ENCODE assay signal across 34 cellular contexts in the genomic region with DNA sequence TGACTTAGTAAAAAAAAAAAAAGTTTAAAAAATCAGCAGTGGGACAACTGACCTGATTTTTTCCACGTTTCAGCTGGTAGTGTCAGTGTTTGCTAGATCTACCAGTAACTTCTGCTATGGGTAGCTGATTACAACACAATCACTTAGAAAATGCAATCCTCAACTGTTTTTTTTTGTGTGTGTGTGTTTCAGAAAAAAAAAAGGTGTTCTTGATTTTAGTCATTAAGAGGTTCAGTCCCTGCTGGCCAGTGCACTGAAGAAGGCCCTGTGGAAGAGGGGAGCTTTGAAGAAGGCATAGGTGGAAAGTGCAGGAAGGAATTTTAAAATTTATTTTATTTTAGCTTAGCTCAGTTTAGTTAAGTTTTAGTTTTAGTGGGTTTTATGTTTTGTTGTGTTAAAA. TPM values are rescaled to one million over a fixed set of nuclear protein-coding genes. Genes with fewer than 3 reads are reported as not detected.
A peak's percentile ranks its signal among the peaks of the same experiment; 100 is the strongest.
DNase-seq lines count a peak whose midpoint lies in the region; ATAC-seq and TF ChIP-seq lines count a peak whose summit lies in the region.
"Had no signal": no experiment of that assay in that cellular context is flagged by ENCODE, and none has a peak within 500 bp of the region (broad histone marks: within the 10 kb centered on the region; RNA-seq: fewer than 3 reads in every experiment).

No MANE protein-coding gene starts in this region.

- no peaks in the 10 kb centered on the region for H3K9me3 Mint-ChIP-seq in activated CD4-positive, alpha-beta T cell treated with anti-CD3 and anti-CD28 coated beads, Interleukin-2, amount 10 ng/mL, durations not matched to agents 24 days and 14 days
- H3K9me3 Mint-ChIP-seq in stimulated activated effector memory CD8-positive, alpha-beta T cell treated with anti-CD3 and anti-CD28 coated beads, Interleukin-12 subunit alpha, Interleukin-12 subunit beta, amount 100 ng/mL, for 72 hours = no peaks in the 10 kb centered on the region
- H3K9me3 Mint-ChIP-seq: CD4-positive, alpha-beta T cell; T-cell had no signal

- no peak overlapping the region for H3K4me3 Mint-ChIP-seq in activated CD4-positive, alpha-beta T cell treated with anti-CD3 and anti-CD28 coated beads, Interleukin-2, amount 10 ng/mL, durations not matched to agents 24 days and 14 days
- no peak overlapping the region for H3K4me3 Mint-ChIP-seq in stimulated activated effector memory CD8-positive, alpha-beta T cell treated with anti-CD3 and anti-CD28 coated beads, Interleukin-12 subunit alpha, Interleukin-12 subunit beta, amount 100 ng/mL, for 72 hours
- H3K4me3 Mint-ChIP-seq: CD4-positive, alpha-beta T cell; T-cell had no signal

- peak overlapping the region; percentile 60 for H2AFZ ChIP-seq in OCI-LY7 (ENCODE audit: low read length)

- POLR2A ChIA-PET in OCI-LY7 (lab: Charles Lee) = interaction anchor here (0.6 to 1.7 kb wide), 4 partner anchors 11 to 664 kb away, joined by 3 to 4 read pairs (median 3); no protein-coding TSS in a partner anchor

- H3K79me2 ChIP-seq in OCI-LY7 (ENCODE audit: insufficient read depth, low read depth, low read length) = no peaks in the 10 kb centered on the region

- no peaks in the 10 kb centered on the region for H3K36me3 ChIP-seq in OCI-LY7 (ENCODE audit: insufficient read depth, low read length)
- H3K36me3 ChIP-seq: colonic mucosa, prostate gland, suprapubic skin had no signal

- no peak for DNase-seq in activated CD4-positive, alpha-beta T cell treated with anti-CD3 and anti-CD28 coated beads, Interleukin-2, amount 10 ng/mL, durations not matched to agents 24 days and 14 days
- no peak for DNase-seq in activated CD4-positive, alpha-beta T cell treated with anti-CD3 and anti-CD28 coated beads, Interleukin-2, amount 50 U/mL, for 4 hours
- DNase-seq in OCI-LY7 (ENCODE audit: low spot score) = no peak
- DNase-seq in stimulated activated effector memory CD8-positive, alpha-beta T cell treated with anti-CD3 and anti-CD28 coated beads, Interleukin-12 subunit alpha, Interleukin-12 subunit beta, amount 100 ng/mL, for 72 hours (ENCODE audit: low spot score in 2 of 2) = no peak
- DNase-seq in NCI-H187 treated with DMSO at 0.1 percent for 48 hours (lab: John Stamatoyannopoulos, UW) = no peak
- no peak for DNase-seq in NCI-H2196 (lab: John Stamatoyannopoulos, UW; ENCODE audit: unreplicated experiment)
- DNase-seq in NCI-H1092 (lab: John Stamatoyannopoulos, UW) = no peak
- DNase-seq: activated CD8-positive, alpha-beta memory T cell treated with anti-CD3 and anti-CD28 coated beads for 24 hours; activated naive CD4-positive, alpha-beta T cell treated with anti-CD3 and anti-CD28 coated beads, Interleukin-2, amount 50 U/mL, for 16 hours; aorta; CD4-positive, alpha-beta T cell; colonic mucosa; DMS 273 treated with DMSO at 0.1 percent for 48 hours; effector CD8-positive, alpha-beta T cell; left ventricle myocardium superior; NCI-H1417 treated with DMSO at 0.1 percent for 48 hours; NCI-H2081 treated with DMSO at 0.1 percent for 48 hours; NCI-H446; NCI-H82; SHP77 treated with DMSO at 0.1 percent for 48 hours; stimulated activated CD4-positive, alpha-beta T cell treated with anti-CD3 and anti-CD28 coated beads, Interleukin-12 subunit alpha, Interleukin-12 subunit beta, amount 100 ng/mL, for 4 hours; stimulated activated CD4-positive, alpha-beta T cell treated with anti-CD3 and anti-CD28 coated beads, Interleukin-4, amount 100 ng/mL, for 1 hour; T-cell had no signal

- intact Hi-C loops in activated CD4-positive, alpha-beta T cell treated with anti-CD3 and anti-CD28 coated beads, Interleukin-2, amount 10 ng/mL, durations not matched to agents 24 days and 14 days (cut with micrococcal nuclease) = loop anchor here (5.0 to 10.0 kb wide), 2 partner anchors 36 to 902 kb away; no protein-coding TSS in a partner anchor
- intact Hi-C loops in OCI-LY7 (cut with micrococcal nuclease; ENCODE audit: unreplicated experiment) = no loop called here

- H3K4me1 ChIP-seq in OCI-LY7 (ENCODE audit: insufficient read depth, low read length, poor library complexity, severe bottlenecking) = peaks cover 77% of the 10 kb centered on the region
- H3K4me1 ChIP-seq: colonic mucosa, prostate gland, suprapubic skin had no signal

- peak; percentile 28 for ATAC-seq in HG02870 (IDR thresholded peaks at IDR 0.05; ENCODE audit: unreplicated experiment)
- ATAC-seq in stimulated activated effector memory CD8-positive, alpha-beta T cell treated with anti-CD3 and anti-CD28 coated beads, Interleukin-12 subunit alpha, Interleukin-12 subunit beta, amount 100 ng/mL, for 72 hours = peak; percentile 74
- ATAC-seq: activated CD4-positive, CD25-positive, alpha-beta regulatory T cell treated with anti-CD3 and anti-CD28 coated beads, Interleukin-2, amount 50 U/mL, for 24 hours; left ventricle myocardium superior; Panc1; sciatic nerve; T-cell had no signal

- no peak overlapping the region for H3K4me3 ChIP-seq in OCI-LY7 (ENCODE audit: low read depth, low read length, poor library complexity, severe bottlenecking)
- H3K4me3 ChIP-seq: colonic mucosa, prostate gland, suprapubic skin had no signal

- BruUV-seq in OCI-LY7 (replicated peaks; lab: Mats Ljungman, UMichigan) = no TSS peak

- H3K27ac ChIP-seq in OCI-LY7 (ENCODE audit: low read depth, low read length, poor library complexity, severe bottlenecking) = peak overlapping the region; percentile 98
- H3K27ac ChIP-seq: colonic mucosa, epithelial cell of prostate, prostate gland, suprapubic skin had no signal

- no peaks in the 10 kb centered on the region for H3K9me3 ChIP-seq in OCI-LY7 (ENCODE audit: low read length)
- H3K9me3 ChIP-seq: colonic mucosa, prostate gland, suprapubic skin had no signal

- no peak for TF ChIP-seq CTCF in OCI-LY7 (conservative IDR thresholded peaks at IDR 0.05; ENCODE audit: low read length)

- no peaks in the 10 kb centered on the region for H4K20me1 ChIP-seq in OCI-LY7 (ENCODE audit: insufficient read depth, low read length)

- peak overlapping the region; percentile 65 for H3K27ac Mint-ChIP-seq in activated CD4-positive, alpha-beta T cell treated with anti-CD3 and anti-CD28 coated beads, Interleukin-2, amount 10 ng/mL, durations not matched to agents 24 days and 14 days
- peak overlapping the region; percentile 50 for H3K27ac Mint-ChIP-seq in stimulated activated effector memory CD8-positive, alpha-beta T cell treated with anti-CD3 and anti-CD28 coated beads, Interleukin-12 subunit alpha, Interleukin-12 subunit beta, amount 100 ng/mL, for 72 hours
- H3K27ac Mint-ChIP-seq: CD4-positive, alpha-beta T cell; T-cell had no signal

- H3K9me2 ChIP-seq in OCI-LY7 (ENCODE audit: insufficient read depth, low read length) = no peaks in the 10 kb centered on the region

- CTCF ChIA-PET in OCI-LY7 (lab: Charles Lee; ENCODE audit: unreplicated experiment) = no interaction called here

- peaks cover 10% of the 10 kb centered on the region for H3K36me3 Mint-ChIP-seq in activated CD4-positive, alpha-beta T cell treated with anti-CD3 and anti-CD28 coated beads, Interleukin-2, amount 10 ng/mL, durations not matched to agents 24 days and 14 days (ENCODE audit: low read depth)
- peaks cover 2% of the 10 kb centered on the region for H3K36me3 Mint-ChIP-seq in stimulated activated effector memory CD8-positive, alpha-beta T cell treated with anti-CD3 and anti-CD28 coated beads, Interleukin-12 subunit alpha, Interleukin-12 subunit beta, amount 100 ng/mL, for 72 hours
- H3K36me3 Mint-ChIP-seq: T-cell had no signal

- peak overlapping the region; percentile 79; the same call in 1 of the 2 replicates for H3K4me2 ChIP-seq in OCI-LY7 (ENCODE audit: low read length)

- peaks cover 22% of the 10 kb centered on the region for H3K4me1 Mint-ChIP-seq in activated CD4-positive, alpha-beta T cell treated with anti-CD3 and anti-CD28 coated beads, Interleukin-2, amount 10 ng/mL, durations not matched to agents 24 days and 14 days
- H3K4me1 Mint-ChIP-seq in stimulated activated effector memory CD8-positive, alpha-beta T cell treated with anti-CD3 and anti-CD28 coated beads, Interleukin-12 subunit alpha, Interleukin-12 subunit beta, amount 100 ng/mL, for 72 hours = peaks cover 16% of the 10 kb centered on the region

- no peaks in the 10 kb centered on the region for H3K27me3 Mint-ChIP-seq in activated CD4-positive, alpha-beta T cell treated with anti-CD3 and anti-CD28 coated beads, Interleukin-2, amount 10 ng/mL, durations not matched to agents 24 days and 14 days
- H3K27me3 Mint-ChIP-seq: CD4-positive, alpha-beta T cell had no signal

RNA-seq across cellular contexts. Expression of a gene that starts 46.9 kb away (rescaled TPM):
- total RNA-seq in activated CD4-positive, alpha-beta T cell treated with anti-CD3 and anti-CD28 coated beads, Interleukin-2, amount 10 ng/mL, durations not matched to agents 24 days and 14 days = 51.7 and 53.9 TPM in 2 replicates
- 2.2 and 4.3 TPM in 2 replicates for total RNA-seq in OCI-LY7 (2014; rRNA removed; shearing (Covaris generic))
- total RNA-seq in OCI-LY7 (2022) = 0.63 and 0.77 TPM in 2 replicates
- total RNA-seq: A172, glomerular endothelial cell, HT-29, MCF 10A had no signal
